Comparison of ENCODE assay signal across 8 cellular contexts in the genomic region with DNA sequence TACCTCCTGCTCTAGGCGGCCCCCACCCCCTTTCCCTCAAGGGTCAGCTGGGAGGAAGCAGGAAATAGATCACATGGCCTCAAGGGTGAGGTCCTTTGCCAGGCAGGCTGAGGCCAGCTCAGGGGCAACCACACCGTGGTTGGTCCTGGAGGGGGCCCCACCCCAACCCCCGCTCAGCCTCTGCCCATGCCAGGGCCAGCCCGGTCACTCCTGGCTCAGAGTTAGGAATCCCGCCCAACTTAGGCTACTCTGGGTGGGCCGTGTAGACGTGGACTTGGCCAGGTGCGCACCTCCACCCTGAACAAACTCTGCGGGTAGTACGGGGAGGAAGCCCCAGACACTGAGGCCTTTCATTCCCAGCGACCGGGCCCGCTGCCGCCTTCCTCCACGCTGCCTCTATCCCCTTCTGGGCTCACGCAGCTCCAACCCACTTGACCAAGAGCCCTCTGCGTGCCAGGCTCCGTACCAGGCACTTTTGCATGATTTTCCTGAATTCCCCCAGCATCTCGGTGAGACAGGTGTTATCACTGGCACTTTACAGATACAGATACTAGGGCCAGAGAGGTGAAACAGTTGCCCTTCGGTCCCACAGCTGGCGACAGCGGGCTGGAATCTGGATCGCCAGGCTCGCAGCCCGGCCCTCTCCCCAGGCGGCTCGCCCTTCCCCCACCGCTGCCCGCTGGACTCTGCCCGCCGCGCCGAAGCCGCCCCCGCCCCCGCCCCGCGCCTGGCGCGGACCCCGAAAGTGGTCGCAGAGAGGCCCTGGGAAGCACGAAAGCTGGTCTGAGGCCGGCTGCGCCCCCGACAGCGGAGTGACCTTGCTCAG. TPM values are rescaled to one million over a fixed set of nuclear protein-coding genes. Genes with fewer than 3 reads are reported as not detected.
A peak's percentile ranks its signal among the peaks of the same experiment; 100 is the strongest.
DNase-seq lines count a peak whose midpoint lies in the region; ATAC-seq and TF ChIP-seq lines count a peak whose summit lies in the region.

No MANE protein-coding gene starts in this region.

- peaks cover 12% of the 10 kb centered on the region for H3F3A ChIP-seq in MM.1S (ENCODE audit: insufficient read depth, low read length)

- H3K27ac ChIP-seq in MM.1S (ENCODE audit: low read length) (peak overlapping the region; percentile 42; the same call in 1 of the 2 replicates), cardiac muscle cell (peak overlapping the region; percentile 78)

- intact Hi-C loops in activated naive CD4-positive, alpha-beta T cell treated with anti-CD3 and anti-CD28 coated beads for 36 hours (cut with micrococcal nuclease) = loop anchor here (1.0 to 2.0 kb wide), 7 partner anchors 8 to 181 kb away; a partner anchor contains a TSS
- intact Hi-C loops in posterior vena cava (cut with DNase I) = no loop called here

- CTCF ChIA-PET in activated naive CD4-positive, alpha-beta T cell treated with anti-CD3 and anti-CD28 coated beads for 36 hours (lab: Charles Lee) = interaction anchor here (3.7 to 4.9 kb wide), 2 partner anchors 11 to 29 kb away, joined by 22 to 23 read pairs; no protein-coding TSS in a partner anchor

- no peaks in the 10 kb centered on the region for H3K27me3 ChIP-seq in MM.1S (replicated peaks; ENCODE audit: insufficient read depth, low read length)
- H3K27me3 ChIP-seq in cardiac muscle cell = no peaks in the 10 kb centered on the region

- peak overlapping the region; percentile 92 for H3K4me3 Mint-ChIP-seq in activated naive CD4-positive, alpha-beta T cell treated with anti-CD3 and anti-CD28 coated beads for 36 hours

- H3K9ac ChIP-seq in MM.1S (ENCODE audit: low read length) = peak overlapping the region; percentile 91; the same call in 1 of the 2 replicates

- peak overlapping the region; percentile 82 for H3K4me3 ChIP-seq in MM.1S (ENCODE audit: low read length)
- peak overlapping the region; percentile 58 for H3K4me3 ChIP-seq in cardiac muscle cell

- H3K9me3 Mint-ChIP-seq in activated naive CD4-positive, alpha-beta T cell treated with anti-CD3 and anti-CD28 coated beads for 36 hours = no peaks in the 10 kb centered on the region

- H3K4me1 ChIP-seq in MM.1S (ENCODE audit: low read length) (peaks cover 15% of the 10 kb centered on the region), cardiac muscle cell (ENCODE audit: low read depth) (peaks cover 4% of the 10 kb centered on the region)

- peak overlapping the region; percentile 98 for H3K4me2 ChIP-seq in MM.1S (ENCODE audit: low read depth, low read length)

- H3K79me2 ChIP-seq in MM.1S (ENCODE audit: low read length) = no peaks in the 10 kb centered on the region

- H3K9me2 ChIP-seq in MM.1S (replicated peaks; ENCODE audit: insufficient read depth, low read length) = no peaks in the 10 kb centered on the region

- DNase-seq in DMS53 treated with DMSO at 0.1 percent for 48 hours (lab: John Stamatoyannopoulos, UW; ENCODE audit: unreplicated experiment) (peak; percentile 91), MM.1S (no peak), cardiac muscle cell (ENCODE audit: low read depth in 1 of 2, low spot score in 1 of 2) (peak; percentile 63 to 71), posterior vena cava (ENCODE audit: low spot score) (peak; percentile 87), dedifferentiated amniotic fluid mesenchymal stem cell (ENCODE audit: extremely low spot score) (no peak), midbrain (lab: John Stamatoyannopoulos, UW) (no peak)
- peak; percentile 56 for DNase-seq in activated naive CD4-positive, alpha-beta T cell treated with anti-CD3 and anti-CD28 coated beads for 36 hours

- TF ChIP-seq CTCF in MM.1S (IDR thresholded peaks at IDR 0.05; ENCODE audit: low read length) = no peak
- TF ChIP-seq CTCF in cardiac muscle cell (IDR thresholded peaks at IDR 0.05; ENCODE audit: low read depth, low read length) = no peak

- peaks cover 6% of the 10 kb centered on the region for H3K36me3 Mint-ChIP-seq in activated naive CD4-positive, alpha-beta T cell treated with anti-CD3 and anti-CD28 coated beads for 36 hours (ENCODE audit: low read depth)

- peaks cover 11% of the 10 kb centered on the region for H3K4me1 Mint-ChIP-seq in activated naive CD4-positive, alpha-beta T cell treated with anti-CD3 and anti-CD28 coated beads for 36 hours (ENCODE audit: low read depth)

- no peaks in the 10 kb centered on the region for H4K20me1 ChIP-seq in MM.1S (ENCODE audit: insufficient read depth, low read length)

- H3K27ac Mint-ChIP-seq in activated naive CD4-positive, alpha-beta T cell treated with anti-CD3 and anti-CD28 coated beads for 36 hours = peak overlapping the region; percentile 80

- H3K9me3 ChIP-seq in MM.1S (replicated peaks; ENCODE audit: insufficient read depth, low read length) = no peaks in the 10 kb centered on the region
- H3K9me3 ChIP-seq in cardiac muscle cell (ENCODE audit: low read depth) = no peaks in the 10 kb centered on the region

- no peaks in the 10 kb centered on the region for H3K36me3 ChIP-seq in MM.1S (replicated peaks; ENCODE audit: insufficient read depth, low read length)
- H3K36me3 ChIP-seq in cardiac muscle cell = no peaks in the 10 kb centered on the region

- H2AFZ ChIP-seq in MM.1S (ENCODE audit: low read length) = peak overlapping the region; percentile 93

- peak; percentile 6 for ATAC-seq in GM21526 (IDR thresholded peaks at IDR 0.05; ENCODE audit: low FRiP score, unreplicated experiment)

- H3K27me3 Mint-ChIP-seq in activated naive CD4-positive, alpha-beta T cell treated with anti-CD3 and anti-CD28 coated beads for 36 hours (ENCODE audit: low read depth) = no peaks in the 10 kb centered on the region

RNA-seq across cellular contexts. Expression of a gene that starts 0.8 kb away (rescaled TPM):
- total RNA-seq in activated naive CD4-positive, alpha-beta T cell treated with anti-CD3 and anti-CD28 coated beads for 36 hours = 10 to 100 TPM; 19.7 to 23.1 TPM
- total RNA-seq in cardiac muscle cell = 25.8 and 53.3 TPM in 2 replicates
- 38.7 and 65.7 TPM in 2 replicates for polyA plus RNA-seq in cardiac muscle cell
- total RNA-seq in posterior vena cava = 10 to 100 TPM; 15.2 to 18.4 TPM

RNA-seq across cellular contexts. Expression of a gene that starts 8.8 kb away (rescaled TPM):
- total RNA-seq in activated naive CD4-positive, alpha-beta T cell treated with anti-CD3 and anti-CD28 coated beads for 36 hours = 10 to 100 TPM; 48.1 to 49.7 TPM
- total RNA-seq in cardiac muscle cell = 73.6 and 131 TPM in 2 replicates
- 124 and 150 TPM in 2 replicates for polyA plus RNA-seq in cardiac muscle cell
- total RNA-seq in posterior vena cava = 10 to 100 TPM; 21.1 to 21.8 TPM

RNA-seq across cellular contexts. Expression of a gene that starts 21.6 kb away (rescaled TPM):
- 10 to 100 TPM; 73.8 to 75.1 TPM for total RNA-seq in activated naive CD4-positive, alpha-beta T cell treated with anti-CD3 and anti-CD28 coated beads for 36 hours
- 71.7 and 99.6 TPM in 2 replicates for total RNA-seq in cardiac muscle cell
- polyA plus RNA-seq in cardiac muscle cell = 48.1 and 61.4 TPM in 2 replicates
- 10 to 100 TPM; 35.6 to 40.4 TPM for total RNA-seq in posterior vena cava

RNA-seq across cellular contexts. Expression of a gene that starts 25.4 kb away (rescaled TPM):
- total RNA-seq in activated naive CD4-positive, alpha-beta T cell treated with anti-CD3 and anti-CD28 coated beads for 36 hours = 10 to 100 TPM; 31.5 to 34.5 TPM
- total RNA-seq in cardiac muscle cell (45.3 and 47.6 TPM in 2 replicates), posterior vena cava (10 to 100 TPM; 23.1 to 27.4 TPM)
- polyA plus RNA-seq in cardiac muscle cell = 68.8 and 74.3 TPM in 2 replicates

RNA-seq across cellular contexts. Expression of a gene that starts 56.5 kb away (rescaled TPM):
- total RNA-seq in activated naive CD4-positive, alpha-beta T cell treated with anti-CD3 and anti-CD28 coated beads for 36 hours = 10 to 100 TPM; 21.8 to 22.6 TPM
- 34.1 and 42.1 TPM in 2 replicates for total RNA-seq in cardiac muscle cell
- 34.0 and 34.8 TPM in 2 replicates for polyA plus RNA-seq in cardiac muscle cell
- total RNA-seq in posterior vena cava = 10 to 100 TPM; 34.4 to 34.8 TPM

Comparison
In these comparisons a context has a peak if more than half of its experiments do, and no peak if none do; other contexts are left out.
1. DNase-seq: peak in DMS53 treated with DMSO at 0.1 percent for 48 hours (single experiment), activated naive CD4-positive, alpha-beta T cell treated with anti-CD3 and anti-CD28 coated beads for 36 hours (single experiment), cardiac muscle cell (2 of 2) and posterior vena cava (single experiment); none in MM.1S (single experiment), dedifferentiated amniotic fluid mesenchymal stem cell (single experiment) and midbrain (single experiment).